Comparison of ENCODE assay signal across 9 cellular contexts in genomic region chr9:126985870-126986498, GRCh38.
A peak's percentile ranks its signal among the peaks of the same experiment; 100 is the strongest.
DNase-seq lines count a peak whose midpoint lies in the region; ATAC-seq, FAIRE-seq and TF ChIP-seq lines count a peak whose summit lies in the region.
"Had no signal": no experiment of that assay in that cellular context is flagged by ENCODE, and none has a peak within 500 bp of the region (broad histone marks: within the 10 kb centered on the region; RNA-seq: fewer than 3 reads in every experiment).

No MANE protein-coding gene starts in this region.

- no peaks in the 10 kb centered on the region for H3K9me2 ChIP-seq in PC-9 (ENCODE audit: insufficient read depth)

- CTCF ChIA-PET in PC-9 (lab: Charles Lee) = interaction anchor here (0.6 to 3.0 kb wide), 6 partner anchors 19 to 213 kb away, joined by 3 to 11 read pairs (median 8); no protein-coding TSS in a partner anchor

- BruUV-seq in PC-9 (replicated peaks; lab: Mats Ljungman, UMichigan) = no TSS peak

- FAIRE-seq in GM18507 (lab: Jason Lieb, UNC) = peak; percentile 97

- peak; percentile 35 for DNase-seq in GM18507 (ENCODE audit: extremely low spot score, insufficient read length, low read depth)
- DNase-seq in PC-9 = peak; percentile 92 to 98
- peak; percentile 86 for DNase-seq in activated T-cell treated with anti-CD3 and anti-CD28 coated beads, Interleukin-2, amount 50 U/mL, for 48 hours
- DNase-seq in foreskin fibroblast = peak; percentile 9 to 23
- peak; percentile 48 to 68 for DNase-seq in stimulated activated CD4-positive, alpha-beta T cell treated with anti-CD3 and anti-CD28 coated beads, Interleukin-1b, Interleukin-23, amount 100 ng/mL, for 1 hour (ENCODE audit: low read depth in 2 of 2)
- DNase-seq in posterior cingulate gyrus = no peak
- no peak for DNase-seq in NCI-H2227 (lab: John Stamatoyannopoulos, UW; ENCODE audit: unreplicated experiment)

- peak overlapping the region; percentile 87 for H3K27ac ChIP-seq in PC-9
- H3K27ac ChIP-seq: breast epithelium had no signal

- peaks cover 42% of the 10 kb centered on the region for H3F3A ChIP-seq in PC-9 (ENCODE audit: insufficient read depth, low read depth)

- H4K20me1 ChIP-seq in PC-9 (ENCODE audit: insufficient read depth) = no peaks in the 10 kb centered on the region

- H2AFZ ChIP-seq in PC-9 = no peak overlapping the region

- no peaks in the 10 kb centered on the region for H3K36me3 ChIP-seq in PC-9 (ENCODE audit: low read depth)
- H3K36me3 ChIP-seq: breast epithelium had no signal

- H3K4me3 ChIP-seq in PC-9 (peak overlapping the region; percentile 10; the same call in 1 of the 2 replicates), foreskin fibroblast (ENCODE audit: low read depth in 1 of 2, low read length in 2 of 2) (no peak overlapping the region)
- H3K4me3 ChIP-seq: breast epithelium had no signal

- TF ChIP-seq CTCF in PC-9 (conservative IDR thresholded peaks at IDR 0.05) (no peak; the same call in 1 of the 2 replicates), foreskin fibroblast (IDR thresholded peaks at IDR 0.05; ENCODE audit: low read depth, low read length) (no peak)

- H3K4me1 ChIP-seq in PC-9 (replicated peaks; ENCODE audit: insufficient read depth) = peaks cover 48% of the 10 kb centered on the region
- H3K4me1 ChIP-seq: breast epithelium had no signal

- intact Hi-C loops in PC-9 (cut with micrococcal nuclease; ENCODE audit: unreplicated experiment) (loop anchor here (1.0 to 5.0 kb wide), 7 partner anchors 38 to 213 kb away; no protein-coding TSS in a partner anchor), posterior cingulate gyrus (cut with DNase I) (no loop called here)

- no peaks in the 10 kb centered on the region for H3K27me3 ChIP-seq in PC-9 (ENCODE audit: insufficient read depth, low read depth)
- H3K27me3 ChIP-seq: breast epithelium had no signal

- POLR2A ChIA-PET in PC-9 (lab: Charles Lee; ENCODE audit: unreplicated experiment) = no interaction called here

- peak overlapping the region; percentile 71 for H3K4me2 ChIP-seq in PC-9

- no peaks in the 10 kb centered on the region for H3K79me2 ChIP-seq in PC-9 (ENCODE audit: low read depth)

- no peaks in the 10 kb centered on the region; the same call in 1 of the 2 replicates for H3K9me3 ChIP-seq in PC-9 (ENCODE audit: insufficient read depth, low read depth)
- H3K9me3 ChIP-seq: breast epithelium had no signal

- peak; percentile 53 for ATAC-seq in HG03457 (IDR thresholded peaks at IDR 0.05; ENCODE audit: unreplicated experiment)

Comparison
In these comparisons a context has a peak if more than half of its experiments do, and no peak if none do; other contexts are left out.
1. DNase-seq: peak in GM18507 (single experiment), PC-9 (2 of 2), activated T-cell treated with anti-CD3 and anti-CD28 coated beads, Interleukin-2, amount 50 U/mL, for 48 hours (2 of 2), foreskin fibroblast (2 of 2) and stimulated activated CD4-positive, alpha-beta T cell treated with anti-CD3 and anti-CD28 coated beads, Interleukin-1b, Interleukin-23, amount 100 ng/mL, for 1 hour (2 of 2); none in posterior cingulate gyrus (0 of 10) and NCI-H2227 (single experiment).